In the genomic region with DNA sequence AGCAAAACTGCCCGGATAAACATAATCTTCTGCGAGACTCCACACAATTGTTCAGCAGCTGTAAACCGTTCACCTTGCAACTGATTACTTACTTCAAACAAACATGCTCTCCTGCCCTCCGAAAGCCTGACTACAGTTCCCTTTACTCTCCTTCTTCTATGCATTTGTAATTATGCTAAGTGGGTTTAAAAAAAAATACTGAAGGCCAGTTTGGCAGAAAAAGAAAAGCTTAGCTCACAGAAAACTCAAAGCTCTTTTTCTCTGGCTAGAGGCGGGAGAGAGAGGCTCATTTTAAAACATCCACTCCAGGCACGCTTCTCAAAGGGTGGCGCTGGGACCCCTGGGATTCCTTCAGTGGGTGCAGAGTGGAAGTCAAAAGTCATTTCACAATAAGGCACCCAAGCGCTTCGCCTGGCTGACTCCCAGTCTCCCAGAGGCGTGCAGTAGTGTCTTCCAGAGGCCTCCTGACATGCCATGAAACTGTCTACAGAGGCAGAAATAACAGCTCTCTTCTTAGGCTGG, we compare ENCODE assay signal across 8 cellular contexts. TPM values are rescaled to one million over a fixed set of nuclear protein-coding genes. Genes with fewer than 3 reads are reported as not detected.
A peak's percentile ranks its signal among the peaks of the same experiment; 100 is the strongest.
DNase-seq lines count a peak whose midpoint lies in the region; ATAC-seq, FAIRE-seq and TF ChIP-seq lines count a peak whose summit lies in the region.

No MANE protein-coding gene starts in this region.

- ATAC-seq in pancreas (peak; percentile 28 to 50 (median 42)), HG03521 (IDR thresholded peaks at IDR 0.05; ENCODE audit: unreplicated experiment) (no peak)

- H3K9me3 ChIP-seq in WERI-Rb-1 (ENCODE audit: severe bottlenecking) = no peaks in the 10 kb centered on the region
- no peaks in the 10 kb centered on the region for H3K9me3 ChIP-seq in pancreas

- DNase-seq in G401 (ENCODE audit: low spot score) = peak; percentile 67
- peak; percentile 50 for DNase-seq in WERI-Rb-1
- peak; percentile 23 for DNase-seq in foreskin melanocyte
- peak in 1 of 6 donors; percentile 59 for DNase-seq in pancreas
- DNase-seq in GM13976 (ENCODE audit: low spot score) = no peak
- no peak for DNase-seq in NCI-H128 (lab: John Stamatoyannopoulos, UW; ENCODE audit: unreplicated experiment)
- DNase-seq in stimulated activated CD4-positive, alpha-beta T cell treated with anti-CD3 and anti-CD28 coated beads, Interleukin-4, amount 100 ng/mL, for 1 hour = no peak

- intact Hi-C loops in pancreas (cut with DNase I) = no loop called here

- peaks cover 32% of the 10 kb centered on the region for H3K36me3 ChIP-seq in WERI-Rb-1
- no peaks in the 10 kb centered on the region for H3K36me3 ChIP-seq in pancreas

- no peaks in the 10 kb centered on the region for H3K27me3 ChIP-seq in WERI-Rb-1 (ENCODE audit: insufficient read depth, low read depth, severe bottlenecking)
- no peaks in the 10 kb centered on the region for H3K27me3 ChIP-seq in pancreas

- TF ChIP-seq CTCF in WERI-Rb-1 (IDR thresholded peaks at IDR 0.05; ENCODE audit: low read depth, low read length) (no peak), pancreas (IDR thresholded peaks at IDR 0.05) (no peak), GM13976 (IDR thresholded peaks at IDR 0.05; ENCODE audit: borderline replicate concordance, control extremely low read depth, extremely low read depth, insufficient read depth, missing control alignments) (no peak)

- in situ Hi-C loops in G401 (cut with HindIII; ENCODE audit: low sequenced_read_pairs) = no loop called here
- in situ Hi-C loops in GM13976 (cut with MboI; ENCODE audit: low sequenced_read_pairs, unreplicated experiment) = no loop called here

- peaks cover 17 to 21% (median 19%) of the 10 kb centered on the region in 3 donors for H3K4me1 ChIP-seq in pancreas

- H3K27ac ChIP-seq in WERI-Rb-1 = peak overlapping the region; percentile 96
- H3K27ac ChIP-seq in pancreas = peak overlapping the region; percentile 78 to 98 (median 88)

- FAIRE-seq in pancreas (lab: Jason Lieb, UNC) = no peak

- H3K4me3 ChIP-seq in WERI-Rb-1 (ENCODE audit: low read depth, low read length) (peak overlapping the region; percentile 83), pancreas (peak overlapping the region in 2 of 4 donors; percentile 79 to 81)

- WGBS in pancreas, 2 donors = 6 to 9% methylated on average over 10 of the region's 10 CpGs

RNA-seq across cellular contexts. Expression of a gene that starts 1.9 kb away (rescaled TPM):
- total RNA-seq in G401 (2014; rRNA removed; shearing (Covaris generic)) = 12.9 and 17.4 TPM in 2 replicates
- 10 to 100 TPM; 14.1 to 26.5 (median 18.7) TPM for total RNA-seq in pancreas
- polyA plus RNA-seq in pancreas = 10 to 100 TPM in 1 of 2 donors, 1 to 10 TPM in 1; 8.1 to 11.9 TPM

RNA-seq across cellular contexts. Expression of a gene that starts 1.9 kb away (rescaled TPM):
- 53.6 and 62.0 TPM in 2 replicates for total RNA-seq in G401 (2014; rRNA removed; shearing (Covaris generic))
- total RNA-seq in pancreas = 10 to 100 TPM; 21.9 to 39.5 (median 27.1) TPM
- polyA plus RNA-seq in pancreas = 10 to 100 TPM; 11.9 to 16.2 TPM

Comparison
In these comparisons a context has a peak if more than half of its experiments do, and no peak if none do; other contexts are left out.
1. DNase-seq: peak in G401 (single experiment), WERI-Rb-1 (single experiment) and foreskin melanocyte (single experiment); none in GM13976 (single experiment), NCI-H128 (single experiment) and stimulated activated CD4-positive, alpha-beta T cell treated with anti-CD3 and anti-CD28 coated beads, Interleukin-4, amount 100 ng/mL, for 1 hour (single experiment).